In genomic region chr10:110249489-110249888, GRCh38 we compare ENCODE assay signal across 8 cellular contexts. TPM values are rescaled to one million over a fixed set of nuclear protein-coding genes. Genes with fewer than 3 reads are reported as not detected.
DNase-seq lines count a peak whose midpoint lies in the region; ATAC-seq and TF ChIP-seq lines count a peak whose summit lies in the region.
"Not testable (repeated sequence)": the region's sequence is repeated elsewhere in the genome, so short reads cannot be mapped to it uniquely, and the experiment has no call there.

No MANE protein-coding gene starts in this region.

- POLR2A ChIA-PET in activated CD8-positive, alpha-beta T cell treated with anti-CD3 and anti-CD28 coated beads for 36 hours (lab: Charles Lee), result interaction anchor here (0.6 to 1.3 kb wide), 5 partner anchors 9 to 129 kb away, joined by 3 to 4 read pairs (median 3); no protein-coding TSS in a partner anchor

- TF ChIP-seq CTCF in activated CD8-positive, alpha-beta T cell treated with anti-CD3 and anti-CD28 coated beads for 36 hours (IDR thresholded peaks at IDR 0.05), result not testable (repeated sequence)

- DNase-seq in activated CD8-positive, alpha-beta T cell treated with anti-CD3 and anti-CD28 coated beads for 36 hours, result peak; percentile 28

- intact Hi-C loops in activated CD8-positive, alpha-beta T cell treated with anti-CD3 and anti-CD28 coated beads for 36 hours (cut with micrococcal nuclease), result not testable (repeated sequence)

- peak; percentile 64 for ATAC-seq in GM18502 (IDR thresholded peaks at IDR 0.05; ENCODE audit: poor library complexity, unreplicated experiment)
- peak; percentile 65 for ATAC-seq in GM19025 (IDR thresholded peaks at IDR 0.05; ENCODE audit: low read depth, unreplicated experiment)
- ATAC-seq in GM21390 (IDR thresholded peaks at IDR 0.05; ENCODE audit: unreplicated experiment), result peak; percentile 70
- peak; percentile 49 for ATAC-seq in HG02623 (IDR thresholded peaks at IDR 0.05; ENCODE audit: unreplicated experiment)
- ATAC-seq in HG03060 (IDR thresholded peaks at IDR 0.05; ENCODE audit: low read depth, unreplicated experiment), result peak; percentile 67
- ATAC-seq in HG03439 (IDR thresholded peaks at IDR 0.05; ENCODE audit: unreplicated experiment), result peak; percentile 67
- ATAC-seq in activated CD8-positive, alpha-beta T cell treated with anti-CD3 and anti-CD28 coated beads for 36 hours, result peak; percentile 66
- ATAC-seq in stimulated activated memory B cell treated with anti-CD40 and anti-IgM and Interleukin-4, amounts not matched to agents 10 μg/mL and 1 μg/mL and 100 μg/mL, for 72 hours, result peak; percentile 56

- H3K9me3 Mint-ChIP-seq in activated CD8-positive, alpha-beta T cell treated with anti-CD3 and anti-CD28 coated beads for 36 hours; stimulated activated memory B cell treated with anti-CD40 and anti-IgM and Interleukin-4, amounts not matched to agents 10 μg/mL and 1 μg/mL and 100 μg/mL, for 72 hours: not testable (repeated sequence)

- not testable (repeated sequence) for H3K27ac Mint-ChIP-seq in activated CD8-positive, alpha-beta T cell treated with anti-CD3 and anti-CD28 coated beads for 36 hours; stimulated activated memory B cell treated with anti-CD40 and anti-IgM and Interleukin-4, amounts not matched to agents 10 μg/mL and 1 μg/mL and 100 μg/mL, for 72 hours

- not testable (repeated sequence) for H3K4me3 Mint-ChIP-seq in activated CD8-positive, alpha-beta T cell treated with anti-CD3 and anti-CD28 coated beads for 36 hours; stimulated activated memory B cell treated with anti-CD40 and anti-IgM and Interleukin-4, amounts not matched to agents 10 μg/mL and 1 μg/mL and 100 μg/mL, for 72 hours

- peaks cover 33% of the 10 kb centered on the region for H3K4me1 Mint-ChIP-seq in activated CD8-positive, alpha-beta T cell treated with anti-CD3 and anti-CD28 coated beads for 36 hours (ENCODE audit: low read depth)
- peaks cover 18% of the 10 kb centered on the region for H3K4me1 Mint-ChIP-seq in stimulated activated memory B cell treated with anti-CD40 and anti-IgM and Interleukin-4, amounts not matched to agents 10 μg/mL and 1 μg/mL and 100 μg/mL, for 72 hours

- H3K36me3 Mint-ChIP-seq in activated CD8-positive, alpha-beta T cell treated with anti-CD3 and anti-CD28 coated beads for 36 hours (ENCODE audit: low read depth), result peaks cover 31% of the 10 kb centered on the region
- peaks cover 36% of the 10 kb centered on the region for H3K36me3 Mint-ChIP-seq in stimulated activated memory B cell treated with anti-CD40 and anti-IgM and Interleukin-4, amounts not matched to agents 10 μg/mL and 1 μg/mL and 100 μg/mL, for 72 hours

- CTCF ChIA-PET in activated CD8-positive, alpha-beta T cell treated with anti-CD3 and anti-CD28 coated beads for 36 hours (lab: Charles Lee), result interaction anchor here (0.7 to 1.4 kb wide), 4 partner anchors 10 to 44 kb away, joined by 3 to 4 read pairs (median 3); no protein-coding TSS in a partner anchor

- H3K27me3 Mint-ChIP-seq in activated CD8-positive, alpha-beta T cell treated with anti-CD3 and anti-CD28 coated beads for 36 hours, result peaks cover 21% of the 10 kb centered on the region
- not testable (repeated sequence) for H3K27me3 Mint-ChIP-seq in stimulated activated memory B cell treated with anti-CD40 and anti-IgM and Interleukin-4, amounts not matched to agents 10 μg/mL and 1 μg/mL and 100 μg/mL, for 72 hours

RNA-seq across cellular contexts. Expression of gene MXI1, which starts 42.1 kb away (rescaled TPM):
- total RNA-seq in activated CD8-positive, alpha-beta T cell treated with anti-CD3 and anti-CD28 coated beads for 36 hours, result 10 to 100 TPM; 47.9 to 48.2 TPM

RNA-seq across cellular contexts. Expression of gene SMNDC1, which starts 55.2 kb away (rescaled TPM):
- 10 to 100 TPM; 39.7 to 42.4 TPM for total RNA-seq in activated CD8-positive, alpha-beta T cell treated with anti-CD3 and anti-CD28 coated beads for 36 hours

Comparison
In these comparisons a context has a peak if more than half of its experiments do, and no peak if none do; other contexts are left out.
1. Peak in every context shown above with its lines: DNase-seq and ATAC-seq.